30 cellular contexts compared by ENCODE assay signal in the genomic region with DNA sequence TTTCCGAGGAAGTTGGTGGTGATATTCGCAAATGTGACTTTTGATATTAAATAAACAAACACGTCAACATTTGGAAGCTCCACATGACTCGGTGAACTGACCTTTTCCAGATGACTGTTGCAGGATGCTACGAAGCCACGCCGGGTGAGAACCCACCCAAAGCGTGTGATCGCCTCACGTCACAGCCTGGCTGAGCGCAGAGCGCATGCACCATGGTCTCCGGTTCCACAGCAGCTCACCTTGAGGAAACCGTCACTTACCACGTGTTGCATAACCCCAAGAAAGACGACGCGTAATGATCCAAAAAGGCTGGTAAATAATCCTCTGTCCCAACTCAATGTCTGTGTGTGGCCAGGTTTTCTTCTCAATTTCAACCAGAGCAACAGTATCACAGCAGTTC.
"Had no signal": no experiment of that assay in that cellular context is flagged by ENCODE, and none has a peak within 500 bp of the region (broad histone marks: within the 10 kb centered on the region; RNA-seq: fewer than 3 reads in every experiment).

No MANE protein-coding gene starts in this region.

- H3K36me3 Mint-ChIP-seq: activated CD4-positive, alpha-beta memory T cell treated with anti-CD3 and anti-CD28 coated beads for 36 hours; activated naive CD4-positive, alpha-beta T cell treated with anti-CD3 and anti-CD28 coated beads, Interleukin-2, amount 50 U/mL, for 24 hours; brain; immature natural killer cell; memory B cell; WTC11 had no signal

- H2AFZ ChIP-seq: hepatocyte had no signal

- H3K4me3 ChIP-seq: dorsolateral prefrontal cortex, hepatocyte, left ventricle myocardium inferior, mucosa of descending colon, tibial artery had no signal

- ATAC-seq: activated T-cell treated with anti-CD3 and anti-CD28 coated beads, Interleukin-2, amount 50 U/mL, for 72 hours; effector memory CD8-positive, alpha-beta T cell; esophagus mucosa; mucosa of descending colon; stimulated activated naive CD8-positive, alpha-beta T cell treated with anti-CD3 and anti-CD28 coated beads, Interleukin-15, Interleukin-2, amounts not matched to agents 100 U/mL and 50 U/mL, for 24 hours; WTC11 had no signal

- H3K9me3 Mint-ChIP-seq: activated CD4-positive, alpha-beta memory T cell treated with anti-CD3 and anti-CD28 coated beads for 36 hours; activated naive CD4-positive, alpha-beta T cell treated with anti-CD3 and anti-CD28 coated beads, Interleukin-2, amount 50 U/mL, for 24 hours; activated T-cell treated with anti-CD3 and anti-CD28 coated beads, Interleukin-2, amount 50 U/mL, for 72 hours; effector memory CD8-positive, alpha-beta T cell; immature natural killer cell; memory B cell; neural crest cell; WTC11 had no signal

- H3K27me3 ChIP-seq: hepatocyte had no signal

- H3K36me3 ChIP-seq: left ventricle myocardium inferior, tibial artery had no signal

- H3K4me3 Mint-ChIP-seq: activated CD4-positive, alpha-beta memory T cell treated with anti-CD3 and anti-CD28 coated beads for 36 hours; activated naive CD4-positive, alpha-beta T cell treated with anti-CD3 and anti-CD28 coated beads, Interleukin-2, amount 50 U/mL, for 24 hours; activated T-cell treated with anti-CD3 and anti-CD28 coated beads, Interleukin-2, amount 50 U/mL, for 72 hours; brain; effector memory CD8-positive, alpha-beta T cell; immature natural killer cell; memory B cell; neural crest cell; WTC11 had no signal

- H3K4me2 ChIP-seq: hepatocyte, SK-N-SH had no signal

- H3K27ac Mint-ChIP-seq: activated CD4-positive, alpha-beta memory T cell treated with anti-CD3 and anti-CD28 coated beads for 36 hours; activated naive CD4-positive, alpha-beta T cell treated with anti-CD3 and anti-CD28 coated beads, Interleukin-2, amount 50 U/mL, for 24 hours; activated T-cell treated with anti-CD3 and anti-CD28 coated beads, Interleukin-2, amount 50 U/mL, for 72 hours; brain; effector memory CD8-positive, alpha-beta T cell; immature natural killer cell; memory B cell; progenitor cell of endocrine pancreas; WTC11 had no signal

- H3K9me3 ChIP-seq: left ventricle myocardium inferior, mucosa of descending colon, SK-N-SH had no signal

- H3K4me1 Mint-ChIP-seq: activated naive CD4-positive, alpha-beta T cell treated with anti-CD3 and anti-CD28 coated beads, Interleukin-2, amount 50 U/mL, for 24 hours; memory B cell; neural crest cell had no signal

- H3K27me3 Mint-ChIP-seq: brain, memory B cell, progenitor cell of endocrine pancreas had no signal

- H3K79me2 ChIP-seq: hepatocyte had no signal

- H3K9ac ChIP-seq: SK-N-SH had no signal

- DNase-seq: activated CD4-positive, alpha-beta memory T cell treated with anti-CD3 and anti-CD28 coated beads for 36 hours; activated CD4-positive, alpha-beta T cell treated with anti-CD3 and anti-CD28 coated beads for 48 hours; activated gamma-delta T cell; activated T-cell treated with anti-CD3 and anti-CD28 coated beads, Interleukin-2, amount 50 U/mL, for 72 hours; caudate nucleus; effector memory CD8-positive, alpha-beta T cell; immature natural killer cell; kidney glomerular epithelial cell; left ventricle myocardium inferior; occipital lobe; retina; SK-N-SH; stimulated activated CD4-positive, alpha-beta T cell treated with anti-CD3 and anti-CD28 coated beads, Interleukin-12 subunit alpha, Interleukin-12 subunit beta, amount 100 ng/mL, for 4 hours; stimulated activated CD4-positive, alpha-beta T cell treated with anti-CD3 and anti-CD28 coated beads, Interleukin-4, amount 100 ng/mL, for 4 hours; stimulated activated naive CD8-positive, alpha-beta T cell treated with anti-CD3 and anti-CD28 coated beads, Interleukin-15, Interleukin-2, amounts not matched to agents 100 U/mL and 50 U/mL, for 24 hours; substantia nigra had no signal

- H3K27ac ChIP-seq: dorsolateral prefrontal cortex, hepatocyte, left ventricle myocardium inferior, tibial artery had no signal

- FAIRE-seq: endothelial cell of umbilical vein, frontal cortex, TTC549 had no signal
